27 cellular contexts compared by ENCODE assay signal in genomic region chr16:3142770-3143169, GRCh38. TPM values are rescaled to one million over a fixed set of nuclear protein-coding genes. Genes with fewer than 3 reads are reported as not detected.
"Had no signal": no experiment of that assay in that cellular context is flagged by ENCODE, and none has a peak within 500 bp of the region (broad histone marks: within the 10 kb centered on the region; RNA-seq: fewer than 3 reads in every experiment).

No MANE protein-coding gene starts in this region.

- H3K4me1 ChIP-seq: body of pancreas, thyroid gland had no signal

- H3K4me3 ChIP-seq: body of pancreas, cardiac muscle cell, thyroid gland had no signal

- H3K36me3 ChIP-seq: cardiac muscle cell had no signal

- H3K27me3 Mint-ChIP-seq: activated naive CD4-positive, alpha-beta T cell treated with anti-CD3 and anti-CD28 coated beads, Interleukin-2, amount 50 U/mL, for 24 hours; memory B cell; stimulated activated naive CD8-positive, alpha-beta T cell treated with anti-CD3 and anti-CD28 coated beads, Interleukin-15, Interleukin-2, amounts not matched to agents 100 ng/mL and 50 ng/mL, for 24 hours had no signal

- H3K9me3 Mint-ChIP-seq: activated naive CD4-positive, alpha-beta T cell treated with anti-CD3 and anti-CD28 coated beads, Interleukin-2, amount 50 U/mL, for 24 hours; activated T-helper 1 cell treated with anti-CD3 and anti-CD28 coated beads, Interleukin-12 subunit alpha, Interleukin-12 subunit beta, Interleukin-2, Interleukin-4 antibody, amounts not matched to agents 30 ng/mL and 10 ng/mL and 1 ng/mL, durations not matched to agents 14 hours and 24 hours and 36 hours; immature natural killer cell; memory B cell; nephron; stimulated activated naive CD8-positive, alpha-beta T cell treated with anti-CD3 and anti-CD28 coated beads, Interleukin-15, Interleukin-2, amounts not matched to agents 100 ng/mL and 50 ng/mL, for 24 hours had no signal

- ATAC-seq: activated CD8-positive, alpha-beta T cell treated with anti-CD3 and anti-CD28 coated beads, Interleukin-2, amount 10 ng/mL, durations not matched to agents 7 days and 5 days; body of pancreas had no signal

- H3K27ac Mint-ChIP-seq: activated CD8-positive, alpha-beta T cell treated with anti-CD3 and anti-CD28 coated beads, Interleukin-2, amount 10 ng/mL, durations not matched to agents 7 days and 5 days; activated naive CD4-positive, alpha-beta T cell treated with anti-CD3 and anti-CD28 coated beads, Interleukin-2, amount 50 U/mL, for 24 hours; activated T-helper 1 cell treated with anti-CD3 and anti-CD28 coated beads, Interleukin-12 subunit alpha, Interleukin-12 subunit beta, Interleukin-2, Interleukin-4 antibody, amounts not matched to agents 30 ng/mL and 10 ng/mL and 1 ng/mL, durations not matched to agents 14 hours and 24 hours and 36 hours; memory B cell; nephron; stimulated activated naive CD8-positive, alpha-beta T cell treated with anti-CD3 and anti-CD28 coated beads, Interleukin-15, Interleukin-2, amounts not matched to agents 100 ng/mL and 50 ng/mL, for 24 hours had no signal

- H3K27ac ChIP-seq: body of pancreas, cardiac muscle cell, thyroid gland had no signal

- H3K27me3 ChIP-seq: body of pancreas, cardiac muscle cell, thyroid gland had no signal

- H3K9me3 ChIP-seq: body of pancreas, thyroid gland had no signal

- H3K4me3 Mint-ChIP-seq: activated CD8-positive, alpha-beta T cell treated with anti-CD3 and anti-CD28 coated beads, Interleukin-2, amount 10 ng/mL, durations not matched to agents 7 days and 5 days; activated naive CD4-positive, alpha-beta T cell treated with anti-CD3 and anti-CD28 coated beads, Interleukin-2, amount 50 U/mL, for 24 hours; activated T-helper 1 cell treated with anti-CD3 and anti-CD28 coated beads, Interleukin-12 subunit alpha, Interleukin-12 subunit beta, Interleukin-2, Interleukin-4 antibody, amounts not matched to agents 30 ng/mL and 10 ng/mL and 1 ng/mL, durations not matched to agents 14 hours and 24 hours and 36 hours; immature natural killer cell; memory B cell; stimulated activated naive CD8-positive, alpha-beta T cell treated with anti-CD3 and anti-CD28 coated beads, Interleukin-15, Interleukin-2, amounts not matched to agents 100 ng/mL and 50 ng/mL, for 24 hours had no signal

- DNase-seq: activated CD4-positive, alpha-beta T cell treated with anti-CD3 and anti-CD28 coated beads for 1 hour; activated CD4-positive, alpha-beta T cell treated with anti-CD3 and anti-CD28 coated beads, Interleukin-2, amount 50 U/mL, for 1 hour; activated CD8-positive, alpha-beta T cell treated with anti-CD3 and anti-CD28 coated beads, Interleukin-2, amount 10 ng/mL, durations not matched to agents 7 days and 5 days; activated gamma-delta T cell; anterior cingulate cortex; body of pancreas; immature natural killer cell; kidney glomerular epithelial cell; retina; stimulated activated CD4-positive, alpha-beta T cell treated with anti-CD3 and anti-CD28 coated beads, Interleukin-12 subunit alpha, Interleukin-12 subunit beta, amount 100 ng/mL, for 4 hours; stimulated activated CD4-positive, alpha-beta T cell treated with anti-CD3 and anti-CD28 coated beads, Interleukin-4, amount 100 ng/mL, for 4 hours; T-helper 1 cell; T-helper 9 cell; thyroid gland had no signal

- H3K4me1 Mint-ChIP-seq: activated naive CD4-positive, alpha-beta T cell treated with anti-CD3 and anti-CD28 coated beads, Interleukin-2, amount 50 U/mL, for 24 hours; memory B cell; nephron had no signal

RNA-seq across cellular contexts. Expression of gene ZNF205, which starts 30.4 kb away (rescaled TPM):
- total RNA-seq: activated CD8-positive, alpha-beta T cell treated with anti-CD3 and anti-CD28 coated beads, Interleukin-2, amount 10 ng/mL, durations not matched to agents 7 days and 5 days had no signal

RNA-seq across cellular contexts. Expression of gene ZSCAN10, which starts 43.7 kb away (rescaled TPM):
- total RNA-seq: activated T-helper 1 cell treated with anti-CD3 and anti-CD28 coated beads, Interleukin-12 subunit alpha, Interleukin-12 subunit beta, Interleukin-2, Interleukin-4 antibody, amounts not matched to agents 30 ng/mL and 10 ng/mL and 1 ng/mL, durations not matched to agents 14 hours and 24 hours and 36 hours; body of pancreas; chondrocyte; epithelial cell of proximal tubule; fibroblast of villous mesenchyme; liver; myocyte; thyroid gland; ureter had no signal
- polyA plus RNA-seq: cardiac muscle cell, liver had no signal

RNA-seq across cellular contexts. Expression of gene OR1F1, which starts 45.2 kb away (rescaled TPM):
- total RNA-seq: activated CD8-positive, alpha-beta T cell treated with anti-CD3 and anti-CD28 coated beads, Interleukin-2, amount 10 ng/mL, durations not matched to agents 7 days and 5 days; activated T-helper 1 cell treated with anti-CD3 and anti-CD28 coated beads, Interleukin-12 subunit alpha, Interleukin-12 subunit beta, Interleukin-2, Interleukin-4 antibody, amounts not matched to agents 30 ng/mL and 10 ng/mL and 1 ng/mL, durations not matched to agents 14 hours and 24 hours and 36 hours; body of pancreas; cardiac muscle cell; liver; mononuclear cell; myocyte; thyroid gland; ureter had no signal
- polyA plus RNA-seq: cardiac muscle cell, immature natural killer cell, liver had no signal
